ENCODE assay signal across 13 cellular contexts in genomic region chr3:7447197-7447769, GRCh38.
DNase-seq lines count a peak whose midpoint lies in the region; ATAC-seq and TF ChIP-seq lines count a peak whose summit lies in the region.
"Had no signal": no experiment of that assay in that cellular context is flagged by ENCODE, and none has a peak within 500 bp of the region (broad histone marks: within the 10 kb centered on the region; RNA-seq: fewer than 3 reads in every experiment).

No MANE protein-coding gene starts in this region.

- H3K9me3 ChIP-seq in OCI-LY3 (ENCODE audit: insufficient read depth, low read length) = no peaks in the 10 kb centered on the region
- H3K9me3 ChIP-seq: testis had no signal

- peak; percentile 100 for ATAC-seq in GM18868 (IDR thresholded peaks at IDR 0.05; ENCODE audit: unreplicated experiment)
- peak; percentile 99 for ATAC-seq in GM21515 (IDR thresholded peaks at IDR 0.05; ENCODE audit: unreplicated experiment)
- ATAC-seq in HG03060 (IDR thresholded peaks at IDR 0.05; ENCODE audit: low read depth, unreplicated experiment) = peak; percentile 98

- H4K20me1 ChIP-seq in OCI-LY3 (ENCODE audit: insufficient read depth, low read length) = no peaks in the 10 kb centered on the region

- no peaks in the 10 kb centered on the region for H3K79me2 ChIP-seq in OCI-LY3 (ENCODE audit: low read length)

- peaks cover 8% of the 10 kb centered on the region for H3K4me1 ChIP-seq in OCI-LY3 (ENCODE audit: low read length)
- H3K4me1 ChIP-seq: testis had no signal

- no peak for DNase-seq in putamen (ENCODE audit: low spot score)
- no peak for DNase-seq in SKM-1 treated with dmso at 0.1 percent for 144 hours (lab: John Stamatoyannopoulos, UW; ENCODE audit: unreplicated experiment)
- DNase-seq in NCI-H524 treated with DMSO at 0.1 percent for 48 hours (lab: John Stamatoyannopoulos, UW) = no peak
- DNase-seq in HuH-7.5 (ENCODE audit: low spot score) = no peak
- DNase-seq: effector memory CD4-positive, alpha-beta T cell; mammary epithelial cell; NCI-H1436; T-helper 1 cell; testis had no signal

- H3K4me2 ChIP-seq in OCI-LY3 (ENCODE audit: low read length) = peak overlapping the region; percentile 48

- H2AFZ ChIP-seq in OCI-LY3 (ENCODE audit: low read depth, low read length) = no peak overlapping the region

- no peak overlapping the region for H3K9ac ChIP-seq in OCI-LY3 (ENCODE audit: low read length)

- no peak overlapping the region for H3K27ac ChIP-seq in OCI-LY3 (ENCODE audit: low read length)
- H3K27ac ChIP-seq: testis had no signal

- H3K4me3 ChIP-seq in OCI-LY3 (ENCODE audit: low read length) = peak overlapping the region; percentile 34; the same call in 1 of the 2 replicates
- H3K4me3 ChIP-seq: testis had no signal

- H3K27me3 ChIP-seq in OCI-LY3 (ENCODE audit: low read depth, low read length) = no peaks in the 10 kb centered on the region
- H3K27me3 ChIP-seq: testis had no signal

- TF ChIP-seq CTCF in OCI-LY3 (IDR thresholded peaks at IDR 0.05; ENCODE audit: low read depth, low read length) = no peak

- no peaks in the 10 kb centered on the region for H3K36me3 ChIP-seq in OCI-LY3 (replicated peaks; ENCODE audit: low read depth, low read length)
